In the genomic region with DNA sequence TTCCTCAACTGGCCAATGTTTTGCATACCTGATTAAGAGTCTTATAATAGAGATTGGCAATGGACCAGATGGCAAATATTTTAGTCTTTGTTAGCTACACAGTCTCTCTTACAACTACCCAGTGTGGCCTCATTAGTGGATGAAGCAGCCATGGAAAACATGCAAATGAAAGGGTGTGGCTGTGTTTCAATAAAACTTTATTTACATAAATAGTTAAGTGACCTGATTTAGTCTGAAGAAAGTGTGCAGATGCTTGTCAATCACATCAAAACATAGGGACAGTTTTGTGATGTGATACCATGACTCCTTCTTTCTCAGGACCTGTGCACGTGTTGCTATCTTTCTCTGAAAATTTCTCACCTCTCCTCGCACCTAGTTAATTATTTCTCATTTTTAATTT, we compare ENCODE assay signal across 24 cellular contexts.
"Had no signal": no experiment of that assay in that cellular context is flagged by ENCODE, and none has a peak within 500 bp of the region (broad histone marks: within the 10 kb centered on the region; RNA-seq: fewer than 3 reads in every experiment).

No MANE protein-coding gene starts in this region.

- H3K9me3 ChIP-seq: ovary, psoas muscle, thyroid gland, vagina had no signal

- DNase-seq: effector memory CD4-positive, alpha-beta T cell; foreskin keratinocyte; heart left ventricle; kidney; natural killer cell; occipital lobe; ovary; posterior cingulate gyrus; psoas muscle; right cardiac atrium; sigmoid colon; stimulated activated CD4-positive, alpha-beta T cell treated with anti-CD3 and anti-CD28 coated beads, Interleukin-2, amount 100 ng/mL, for 24 hours; stimulated activated CD4-positive, alpha-beta T cell treated with anti-CD3 and anti-CD28 coated beads, Interleukin-4, amount 100 ng/mL, for 24 hours; stimulated activated naive CD4-positive, alpha-beta T cell treated with Interleukin-2 at 50 U/mL for 16 hours; stomach; thyroid gland had no signal

- H3K4me1 ChIP-seq: esophagus muscularis mucosa, foreskin keratinocyte, gastroesophageal sphincter, heart left ventricle, psoas muscle, sigmoid colon, stomach, thyroid gland, vagina had no signal

- H3K4me2 ChIP-seq: hepatocyte had no signal

- H3K79me2 ChIP-seq: hepatocyte had no signal

- H3K4me3 ChIP-seq: esophagus muscularis mucosa, gastroesophageal sphincter, heart left ventricle, hepatocyte, lung, ovary, psoas muscle, sigmoid colon, stomach, thyroid gland, vagina had no signal

- FAIRE-seq: endothelial cell of umbilical vein, kidney had no signal

- H3K36me3 ChIP-seq: esophagus muscularis mucosa, gastroesophageal sphincter, heart left ventricle, ovary, sigmoid colon, stomach, thyroid gland, vagina had no signal

- H3K27me3 ChIP-seq: esophagus muscularis mucosa, foreskin keratinocyte, gastroesophageal sphincter, heart left ventricle, hepatocyte, ovary, sigmoid colon, stomach, thyroid gland, vagina had no signal

- H3K27ac ChIP-seq: esophagus muscularis mucosa, foreskin keratinocyte, gastroesophageal sphincter, heart left ventricle, hepatocyte, ovary, psoas muscle, sigmoid colon, stomach, thyroid gland, vagina had no signal

- H2AFZ ChIP-seq: hepatocyte had no signal

- ATAC-seq: foreskin keratinocyte; gastroesophageal sphincter; heart left ventricle; left lobe of liver; natural killer cell; psoas muscle; right cardiac atrium; stimulated activated effector memory CD8-positive, alpha-beta T cell treated with anti-CD3 and anti-CD28 coated beads, Interleukin-12 subunit alpha, Interleukin-12 subunit beta, amount 100 ng/mL, for 72 hours had no signal
